ENCODE assay signal across 11 cellular contexts in the genomic region with DNA sequence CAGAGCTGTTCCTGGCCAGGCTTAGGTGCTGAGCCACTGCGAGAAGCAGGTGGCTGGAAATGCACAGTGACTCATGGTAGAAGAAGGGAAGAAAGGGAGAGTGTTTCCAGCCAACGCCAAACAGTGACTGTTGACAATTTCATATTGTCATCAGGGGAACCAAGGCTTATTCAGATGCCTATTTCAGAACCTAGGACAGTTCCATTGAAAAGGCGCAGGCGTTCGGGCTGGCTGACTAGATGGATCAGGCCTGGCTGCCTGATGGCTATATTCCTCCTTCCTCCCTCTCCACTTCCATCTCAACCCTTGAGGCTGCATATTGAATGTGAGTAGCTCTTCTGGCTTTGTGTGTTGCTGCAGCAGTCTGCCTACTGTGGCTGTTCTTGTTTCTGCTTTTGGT.
DNase-seq lines count a peak whose midpoint lies in the region; ATAC-seq, FAIRE-seq and TF ChIP-seq lines count a peak whose summit lies in the region.
"Had no signal": no experiment of that assay in that cellular context is flagged by ENCODE, and none has a peak within 500 bp of the region (broad histone marks: within the 10 kb centered on the region; RNA-seq: fewer than 3 reads in every experiment).

No MANE protein-coding gene starts in this region.

- H3K36me3 ChIP-seq in SJCRH30, result no peaks in the 10 kb centered on the region

- H3K27ac ChIP-seq in SJCRH30, result no peak overlapping the region
- H3K27ac ChIP-seq: SK-N-MC had no signal

- no peak for TF ChIP-seq CTCF in fibroblast of the aortic adventitia (IDR thresholded peaks at IDR 0.05; ENCODE audit: insufficient read depth, low read length)

- H3K4me3 ChIP-seq in SJCRH30, result no peak overlapping the region
- H3K4me3 ChIP-seq in fibroblast of the aortic adventitia (ENCODE audit: low read depth, low read length), result no peak overlapping the region
- H3K4me3 ChIP-seq: SK-N-MC had no signal

- no peak for ATAC-seq in activated CD4-positive, CD25-positive, alpha-beta regulatory T cell treated with anti-CD3 and anti-CD28 coated beads, Interleukin-2, amount 50 U/mL, for 24 hours

- H3K27me3 Mint-ChIP-seq in immature natural killer cell (ENCODE audit: low read depth in 3 of 3), result no peaks in the 10 kb centered on the region
- H3K27me3 Mint-ChIP-seq: type B pancreatic cell had no signal

- H3K27ac Mint-ChIP-seq in immature natural killer cell, result no peak overlapping the region
- H3K27ac Mint-ChIP-seq: type B pancreatic cell had no signal

- no peaks in the 10 kb centered on the region for H3K36me3 Mint-ChIP-seq in immature natural killer cell
- H3K36me3 Mint-ChIP-seq: type B pancreatic cell had no signal

- peak; percentile 34 for DNase-seq in NOMO-1 treated with DMSO at 0.1 percent for 48 hours (lab: John Stamatoyannopoulos, UW; ENCODE audit: unreplicated experiment)
- no peak for DNase-seq in NOMO-1 treated with dmso at 0.1 percent for 144 hours (lab: John Stamatoyannopoulos, UW; ENCODE audit: unreplicated experiment)
- DNase-seq in SJCRH30, result peak; percentile 8 to 66
- peak; percentile 38 for DNase-seq in fibroblast of the aortic adventitia (ENCODE audit: low read depth)
- DNase-seq in urothelium cell line (ENCODE audit: low spot score), result peak; percentile 17
- DNase-seq in MV-4-11 (lab: John Stamatoyannopoulos, UW), result no peak
- DNase-seq in immature natural killer cell, result no peak
- DNase-seq: NCI-H1092 had no signal

- H3K4me3 Mint-ChIP-seq in immature natural killer cell, result no peak overlapping the region
- H3K4me3 Mint-ChIP-seq: type B pancreatic cell had no signal

- no peaks in the 10 kb centered on the region for H3K9me3 ChIP-seq in SJCRH30 (replicated peaks)

- H3K27me3 ChIP-seq in SJCRH30, result no peaks in the 10 kb centered on the region

- H3K4me1 Mint-ChIP-seq in immature natural killer cell, result no peaks in the 10 kb centered on the region

- no peak for FAIRE-seq in urothelium cell line (lab: Jason Lieb, UNC)

- H3K4me1 ChIP-seq in SJCRH30, result no peaks in the 10 kb centered on the region

- H3K9me3 Mint-ChIP-seq in immature natural killer cell, result peaks cover 0 to 5% (median under 1%) of the 10 kb centered on the region in 6 donors
- H3K9me3 Mint-ChIP-seq: type B pancreatic cell had no signal

Comparison
In these comparisons a context has a peak if more than half of its experiments do, and no peak if none do; other contexts are left out.
1. DNase-seq: peak in NOMO-1 treated with DMSO at 0.1 percent for 48 hours (single experiment), SJCRH30 (2 of 2), fibroblast of the aortic adventitia (single experiment) and urothelium cell line (single experiment); none in NOMO-1 treated with dmso at 0.1 percent for 144 hours (single experiment), MV-4-11 (single experiment) and immature natural killer cell (0 of 3).